In genomic region chr10:96570512-96570911, GRCh38 we compare ENCODE assay signal across 17 cellular contexts.
"Had no signal": no experiment of that assay in that cellular context is flagged by ENCODE, and none has a peak within 500 bp of the region (broad histone marks: within the 10 kb centered on the region; RNA-seq: fewer than 3 reads in every experiment).

No MANE protein-coding gene starts in this region.

- H3K27me3 ChIP-seq: colonic mucosa, heart left ventricle, neural progenitor cell, ovary, right atrium auricular region, sigmoid colon had no signal

- H3K4me3 ChIP-seq: colonic mucosa, heart left ventricle, neural progenitor cell, ovary, right atrium auricular region, sigmoid colon, skin epidermis had no signal

- H3K9me3 ChIP-seq: colonic mucosa, heart left ventricle, ovary, right atrium auricular region, sigmoid colon had no signal

- H3K36me3 ChIP-seq: colonic mucosa, ovary had no signal

- H3K4me1 ChIP-seq: colonic mucosa, neural progenitor cell had no signal

- DNase-seq: colonic mucosa; effector CD4-positive, alpha-beta T cell; heart left ventricle; hippocampal formation; kidney glomerular epithelial cell; naive B cell; nucleus accumbens; ovary; sigmoid colon; stimulated activated CD4-positive, alpha-beta T cell treated with anti-CD3 and anti-CD28 coated beads, Interleukin-2, amount 100 ng/mL, for 24 hours; stimulated activated naive CD4-positive, alpha-beta T cell treated with Interleukin-2 at 50 U/mL for 16 hours had no signal

- H3K9ac ChIP-seq: neural progenitor cell had no signal

- H3K9me3 Mint-ChIP-seq: naive B cell, type B pancreatic cell had no signal

- H3K27me3 Mint-ChIP-seq: naive B cell, type B pancreatic cell had no signal

- H3K4me3 Mint-ChIP-seq: naive B cell, neural progenitor cell, type B pancreatic cell had no signal

- FAIRE-seq: frontal cortex, urothelium cell line had no signal

- H2AFZ ChIP-seq: neural progenitor cell had no signal

- H3K27ac ChIP-seq: colonic mucosa, heart left ventricle, neural progenitor cell, ovary, sigmoid colon, skin epidermis had no signal

- H3K4me2 ChIP-seq: neural progenitor cell had no signal

- H3K27ac Mint-ChIP-seq: neural progenitor cell, type B pancreatic cell had no signal
